Comparison of ENCODE assay signal across 15 cellular contexts in the genomic region with DNA sequence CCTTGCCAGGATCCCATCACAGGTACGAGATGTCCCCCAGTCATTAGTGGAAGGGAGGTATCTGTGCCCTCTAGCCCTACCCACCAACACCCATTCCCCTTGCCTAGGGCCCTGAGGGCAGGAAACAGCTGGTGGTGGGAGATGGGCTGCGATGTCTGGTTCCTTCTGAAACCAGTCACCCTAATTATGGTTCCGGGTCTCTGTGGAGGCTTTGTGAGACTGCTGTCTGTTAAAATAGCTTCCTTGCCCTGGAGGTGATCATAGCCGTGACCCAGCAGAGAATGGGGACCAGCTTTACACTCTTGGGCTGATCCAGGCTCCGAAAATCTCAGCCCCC. TPM values are rescaled to one million over a fixed set of nuclear protein-coding genes. Genes with fewer than 3 reads are reported as not detected.
A peak's percentile ranks its signal among the peaks of the same experiment; 100 is the strongest.
DNase-seq lines count a peak whose midpoint lies in the region; ATAC-seq and TF ChIP-seq lines count a peak whose summit lies in the region.
"Had no signal": no experiment of that assay in that cellular context is flagged by ENCODE, and none has a peak within 500 bp of the region (broad histone marks: within the 10 kb centered on the region; RNA-seq: fewer than 3 reads in every experiment).

No MANE protein-coding gene starts in this region.

- H3K27ac Mint-ChIP-seq in CD4-positive, alpha-beta memory T cell: peak overlapping the region; percentile 60 to 85 (median 78)
- H3K27ac Mint-ChIP-seq: B cell had no signal

- H3K27ac ChIP-seq in CD4-positive, alpha-beta memory T cell (ENCODE audit: low read depth, low read length): peak overlapping the region; percentile 33
- H3K27ac ChIP-seq in MM.1S (ENCODE audit: low read length): peak overlapping the region; percentile 95
- H3K27ac ChIP-seq in esophagus (ENCODE audit: low read depth in 2 of 2, low read length in 1 of 2): peak overlapping the region; percentile 0 to 43
- H3K27ac ChIP-seq in skeletal muscle tissue (ENCODE audit: low read depth, low read length): peak overlapping the region; percentile 62
- H3K27ac ChIP-seq: body of pancreas, foreskin keratinocyte, SJSA1 had no signal

- CTCF ChIA-PET in CD4-positive, alpha-beta memory T cell (lab: Charles Lee; ENCODE audit: partially characterized antibody): interaction anchor here (1.1 to 2.8 kb wide), 3 partner anchors 11 to 20 kb away, joined by 3 to 20 read pairs (median 8); a partner anchor contains a TSS

- H3K4me3 Mint-ChIP-seq in CD4-positive, alpha-beta memory T cell: peak overlapping the region in 1 of 8 donors; percentile 41
- H3K4me3 Mint-ChIP-seq: B cell had no signal

- peaks cover 29% of the 10 kb centered on the region for H3K4me1 ChIP-seq in CD4-positive, alpha-beta memory T cell (ENCODE audit: insufficient read depth, low read length)
- H3K4me1 ChIP-seq in MM.1S (ENCODE audit: low read length): peaks cover 20% of the 10 kb centered on the region
- peaks cover 0 to 2% of the 10 kb centered on the region in 2 donors for H3K4me1 ChIP-seq in esophagus (ENCODE audit: control insufficient read depth in 2 of 2, insufficient read depth in 2 of 2, low read length in 1 of 2)
- H3K4me1 ChIP-seq in skeletal muscle tissue (ENCODE audit: control insufficient read depth in 3 of 3, insufficient read depth in 3 of 3, low read length in 3 of 3): peaks cover 12 to 20% (median 13%) of the 10 kb centered on the region in 3 donors

- intact Hi-C loops in CD4-positive, alpha-beta memory T cell (cut with micrococcal nuclease): no loop called here

- H3K9ac ChIP-seq in MM.1S (ENCODE audit: low read length) (peak overlapping the region; percentile 59), skeletal muscle tissue (ENCODE audit: low read depth in 1 of 3, low read length in 3 of 3) (peak overlapping the region in 2 of 3 donors; percentile 10 to 45)

- TF ChIP-seq CTCF in MM.1S (IDR thresholded peaks at IDR 0.05; ENCODE audit: low read length) (no peak), GM10266 (IDR thresholded peaks at IDR 0.05; ENCODE audit: control insufficient read depth, insufficient read depth, low read depth, missing control alignments) (no peak)

- no peaks in the 10 kb centered on the region for H3K9me3 ChIP-seq in CD4-positive, alpha-beta memory T cell (ENCODE audit: control insufficient read depth in 1 of 2, low read length in 2 of 2)
- H3K9me3 ChIP-seq in MM.1S (replicated peaks; ENCODE audit: insufficient read depth, low read length) (no peaks in the 10 kb centered on the region), esophagus (ENCODE audit: control insufficient read depth in 2 of 2, insufficient read depth in 1 of 2, low read depth in 1 of 2, low read length in 1 of 2) (no peaks in the 10 kb centered on the region), skeletal muscle tissue (ENCODE audit: control insufficient read depth in 3 of 3, low read length in 3 of 3) (no peaks in the 10 kb centered on the region)
- H3K9me3 ChIP-seq: body of pancreas, pancreas, SJSA1 had no signal

- DNase-seq in CD4-positive, alpha-beta memory T cell: no peak
- DNase-seq in MM.1S: peak; percentile 48
- no peak for DNase-seq in GM10266 (ENCODE audit: extremely low spot score)
- no peak for DNase-seq in NCI-H1105 treated with DMSO at 0.1 percent for 48 hours (lab: John Stamatoyannopoulos, UW)
- DNase-seq: body of pancreas; DMS79 treated with DMSO at 0.1 percent for 48 hours; foreskin keratinocyte; NK-92 treated with Interleukin-12 subunit alpha and Interleukin-12 subunit beta, amount 100 ng/mL, for 24 hours; pancreas had no signal

- H3K9me2 ChIP-seq in MM.1S (replicated peaks; ENCODE audit: insufficient read depth, low read length): no peaks in the 10 kb centered on the region

- H3K4me3 ChIP-seq in CD4-positive, alpha-beta memory T cell (ENCODE audit: low read length in 2 of 2): no peak overlapping the region
- H3K4me3 ChIP-seq in MM.1S (ENCODE audit: low read length) (peak overlapping the region; percentile 37), esophagus (ENCODE audit: low read depth in 1 of 2, low read length in 2 of 2) (no peak overlapping the region), skeletal muscle tissue (ENCODE audit: low read length in 3 of 3) (no peak overlapping the region)
- H3K4me3 ChIP-seq: body of pancreas, pancreas, SJSA1 had no signal

- no peaks in the 10 kb centered on the region for H3K27me3 ChIP-seq in CD4-positive, alpha-beta memory T cell (ENCODE audit: insufficient read depth, low read length)
- H3K27me3 ChIP-seq in MM.1S (replicated peaks; ENCODE audit: insufficient read depth, low read length) (no peaks in the 10 kb centered on the region), esophagus (ENCODE audit: control insufficient read depth in 1 of 2, insufficient read depth in 2 of 2, low read length in 2 of 2) (no peaks in the 10 kb centered on the region), skeletal muscle tissue (ENCODE audit: control insufficient read depth in 3 of 3, insufficient read depth in 3 of 3, low read length in 3 of 3) (no peaks in the 10 kb centered on the region)
- H3K27me3 ChIP-seq: body of pancreas, foreskin keratinocyte, pancreas, SJSA1 had no signal

- H3K79me2 ChIP-seq in MM.1S (ENCODE audit: low read length): peaks cover 24% of the 10 kb centered on the region

- peaks cover 15 to 18% of the 10 kb centered on the region in 2 donors for H3K36me3 Mint-ChIP-seq in CD4-positive, alpha-beta memory T cell

- H3F3A ChIP-seq in MM.1S (ENCODE audit: insufficient read depth, low read length): peaks cover 10% of the 10 kb centered on the region

- POLR2A ChIA-PET in CD4-positive, alpha-beta memory T cell (lab: Charles Lee; ENCODE audit: partially characterized antibody): interaction anchor here (0.8 to 5.1 kb wide), 6 partner anchors 8 to 17 kb away, joined by 3 to 34 read pairs (median 5); no protein-coding TSS in a partner anchor

- H3K4me1 Mint-ChIP-seq in CD4-positive, alpha-beta memory T cell: peaks cover 9 to 38% (median 20%) of the 10 kb centered on the region in 4 donors

- no peaks in the 10 kb centered on the region for H3K9me3 Mint-ChIP-seq in CD4-positive, alpha-beta memory T cell

- ATAC-seq in GM18498 (IDR thresholded peaks at IDR 0.05; ENCODE audit: unreplicated experiment) (no peak), GM19452 (IDR thresholded peaks at IDR 0.05; ENCODE audit: unreplicated experiment) (no peak)
- ATAC-seq: body of pancreas, foreskin keratinocyte, pancreas had no signal

- peak overlapping the region; percentile 52 for H2AFZ ChIP-seq in MM.1S (ENCODE audit: low read length)

- H3K27me3 Mint-ChIP-seq in CD4-positive, alpha-beta memory T cell: no peaks in the 10 kb centered on the region
- H3K27me3 Mint-ChIP-seq: B cell had no signal

- WGBS in esophagus, 2 donors: 87 to 89% methylated on average over 5 of the region's 5 CpGs

- peaks cover 12% of the 10 kb centered on the region for H3K36me3 ChIP-seq in CD4-positive, alpha-beta memory T cell (ENCODE audit: insufficient read depth, low read length)
- H3K36me3 ChIP-seq in MM.1S (replicated peaks; ENCODE audit: insufficient read depth, low read length) (no peaks in the 10 kb centered on the region), esophagus (ENCODE audit: control insufficient read depth in 2 of 2, insufficient read depth in 2 of 2, low read length in 1 of 2) (peaks cover 0 to 14% of the 10 kb centered on the region in 2 donors), skeletal muscle tissue (ENCODE audit: control insufficient read depth in 3 of 3, insufficient read depth in 3 of 3, low read length in 3 of 3) (peaks cover 0 to 2% (median 0%) of the 10 kb centered on the region in 3 donors)

- H4K20me1 ChIP-seq in MM.1S (ENCODE audit: insufficient read depth, low read length): no peaks in the 10 kb centered on the region

- peak overlapping the region; percentile 62 for H3K4me2 ChIP-seq in MM.1S (ENCODE audit: low read depth, low read length)

RNA-seq across cellular contexts. Expression of a gene that starts 5.5 kb away (rescaled TPM):
- 10 to 100 TPM; 31.6 to 32.6 TPM for total RNA-seq in CD4-positive, alpha-beta memory T cell
- 10 to 100 TPM; 28.4 to 40.1 TPM for polyA plus RNA-seq in CD4-positive, alpha-beta memory T cell
- polyA plus RNA-seq in esophagus: 10 to 100 TPM; 29.4 to 29.9 TPM
- 20.9 TPM for total RNA-seq in skeletal muscle tissue

RNA-seq across cellular contexts. Expression of a gene that starts 6.9 kb away (rescaled TPM):
- total RNA-seq in CD4-positive, alpha-beta memory T cell: 100 to 1,000 TPM; 178 to 186 TPM
- 100 to 1,000 TPM in 1 of 2 donors, 10 to 100 TPM in 1; 87.2 to 124 TPM for polyA plus RNA-seq in CD4-positive, alpha-beta memory T cell
- 10 to 100 TPM; 63.5 to 65.3 TPM for polyA plus RNA-seq in esophagus
- 56.4 TPM for total RNA-seq in skeletal muscle tissue

RNA-seq across cellular contexts. Expression of a gene that starts 15.5 kb away (rescaled TPM):
- total RNA-seq in CD4-positive, alpha-beta memory T cell: 100 to 1,000 TPM; 114 to 115 TPM
- polyA plus RNA-seq in CD4-positive, alpha-beta memory T cell: 100 to 1,000 TPM; 145 to 252 TPM
- 1 to 10 TPM; 7.2 to 9.5 TPM for polyA plus RNA-seq in esophagus
- 0.52 TPM for total RNA-seq in skeletal muscle tissue

RNA-seq across cellular contexts. Expression of a gene that starts 17.2 kb away (rescaled TPM):
- under 1 TPM; 0.15 to 0.25 TPM for total RNA-seq in CD4-positive, alpha-beta memory T cell
- not detected for polyA plus RNA-seq in CD4-positive, alpha-beta memory T cell
- under 1 TPM; 0.28 to 0.29 TPM for polyA plus RNA-seq in esophagus
- total RNA-seq in skeletal muscle tissue: 1.0 TPM
- total RNA-seq: foreskin keratinocyte, SJSA1 had no signal

RNA-seq across cellular contexts. Expression of a gene that starts 28.9 kb away (rescaled TPM):
- total RNA-seq in CD4-positive, alpha-beta memory T cell: 1,000 to 10,000 TPM; 5,517 to 5,661 TPM
- polyA plus RNA-seq in CD4-positive, alpha-beta memory T cell: 1,000 to 10,000 TPM; 1,827 to 3,046 TPM
- polyA plus RNA-seq in esophagus: 1,000 to 10,000 TPM; 1,631 to 2,695 TPM
- total RNA-seq in skeletal muscle tissue: 4,175 TPM

Comparison
In these comparisons a context has a peak if more than half of its experiments do, and no peak if none do; other contexts are left out.
1. H3K27ac ChIP-seq: peak in every context shown above with its lines; median percentile 95 in MM.1S; 62 in skeletal muscle tissue; 33 in CD4-positive, alpha-beta memory T cell; 22 in esophagus.
2. RNA of a gene that starts 15.5 kb away (total RNA-seq): 114 to 115 TPM in CD4-positive, alpha-beta memory T cell; 0.52 TPM in skeletal muscle tissue (single experiment); every median in the first group is over 10 times any median in the second.